Comparison of ENCODE assay signal across 1 cellular context in the genomic region with DNA sequence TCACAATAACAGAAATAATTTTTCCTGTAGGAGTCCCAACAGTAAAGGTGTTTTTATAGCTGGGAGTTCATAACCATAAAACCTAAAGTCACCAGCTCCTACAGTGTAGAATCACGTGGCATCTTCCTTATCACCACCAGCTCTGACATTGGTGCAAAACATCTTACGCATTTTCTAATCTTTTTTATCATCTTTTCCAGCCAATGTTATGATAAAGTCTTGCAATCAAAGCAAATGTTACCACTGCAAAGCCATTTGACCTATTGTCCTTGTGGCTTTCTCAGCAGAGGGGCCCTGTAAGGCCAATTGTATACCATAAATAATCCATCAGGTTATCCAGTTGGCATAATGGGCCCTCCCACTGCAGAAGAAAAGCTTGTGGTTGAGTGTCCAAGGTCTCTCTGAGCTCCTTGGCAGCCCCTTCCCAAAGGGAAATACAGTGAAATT.
A peak's percentile ranks its signal among the peaks of the same experiment; 100 is the strongest.
TF ChIP-seq lines count a peak whose summit lies in the region.

No MANE protein-coding gene starts in this region.

TF ChIP-seq in K562, 482 proteins besides CTCF, POLR2A, EP300 and RAD21 (continued from another document):
- TF ChIP-seq, protein P1, sequence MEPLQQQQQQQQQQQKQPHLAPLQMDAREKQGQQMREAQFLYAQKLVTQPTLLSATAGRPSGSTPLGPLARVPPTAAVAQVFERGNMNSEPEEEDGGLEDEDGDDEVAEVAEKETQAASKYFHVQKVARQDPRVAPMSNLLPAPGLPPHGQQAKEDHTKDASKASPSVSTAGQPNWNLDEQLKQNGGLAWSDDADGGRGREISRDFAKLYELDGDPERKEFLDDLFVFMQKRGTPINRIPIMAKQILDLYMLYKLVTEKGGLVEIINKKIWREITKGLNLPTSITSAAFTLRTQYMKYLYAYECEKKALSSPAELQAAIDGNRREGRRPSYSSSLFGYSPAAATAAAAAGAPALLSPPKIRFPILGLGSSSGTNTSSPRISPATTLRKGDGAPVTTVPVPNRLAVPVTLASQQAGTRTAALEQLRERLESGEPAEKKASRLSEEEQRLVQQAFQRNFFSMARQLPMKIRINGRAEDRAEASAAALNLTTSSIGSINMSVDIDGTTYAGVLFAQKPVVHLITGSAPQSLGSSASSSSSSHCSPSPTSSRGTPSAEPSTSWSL (CRISPR knock-in tag; IDR thresholded peaks at IDR 0.05; ENCODE audit: borderline replicate concordance): no peak
- TF ChIP-seq, protein P2, sequence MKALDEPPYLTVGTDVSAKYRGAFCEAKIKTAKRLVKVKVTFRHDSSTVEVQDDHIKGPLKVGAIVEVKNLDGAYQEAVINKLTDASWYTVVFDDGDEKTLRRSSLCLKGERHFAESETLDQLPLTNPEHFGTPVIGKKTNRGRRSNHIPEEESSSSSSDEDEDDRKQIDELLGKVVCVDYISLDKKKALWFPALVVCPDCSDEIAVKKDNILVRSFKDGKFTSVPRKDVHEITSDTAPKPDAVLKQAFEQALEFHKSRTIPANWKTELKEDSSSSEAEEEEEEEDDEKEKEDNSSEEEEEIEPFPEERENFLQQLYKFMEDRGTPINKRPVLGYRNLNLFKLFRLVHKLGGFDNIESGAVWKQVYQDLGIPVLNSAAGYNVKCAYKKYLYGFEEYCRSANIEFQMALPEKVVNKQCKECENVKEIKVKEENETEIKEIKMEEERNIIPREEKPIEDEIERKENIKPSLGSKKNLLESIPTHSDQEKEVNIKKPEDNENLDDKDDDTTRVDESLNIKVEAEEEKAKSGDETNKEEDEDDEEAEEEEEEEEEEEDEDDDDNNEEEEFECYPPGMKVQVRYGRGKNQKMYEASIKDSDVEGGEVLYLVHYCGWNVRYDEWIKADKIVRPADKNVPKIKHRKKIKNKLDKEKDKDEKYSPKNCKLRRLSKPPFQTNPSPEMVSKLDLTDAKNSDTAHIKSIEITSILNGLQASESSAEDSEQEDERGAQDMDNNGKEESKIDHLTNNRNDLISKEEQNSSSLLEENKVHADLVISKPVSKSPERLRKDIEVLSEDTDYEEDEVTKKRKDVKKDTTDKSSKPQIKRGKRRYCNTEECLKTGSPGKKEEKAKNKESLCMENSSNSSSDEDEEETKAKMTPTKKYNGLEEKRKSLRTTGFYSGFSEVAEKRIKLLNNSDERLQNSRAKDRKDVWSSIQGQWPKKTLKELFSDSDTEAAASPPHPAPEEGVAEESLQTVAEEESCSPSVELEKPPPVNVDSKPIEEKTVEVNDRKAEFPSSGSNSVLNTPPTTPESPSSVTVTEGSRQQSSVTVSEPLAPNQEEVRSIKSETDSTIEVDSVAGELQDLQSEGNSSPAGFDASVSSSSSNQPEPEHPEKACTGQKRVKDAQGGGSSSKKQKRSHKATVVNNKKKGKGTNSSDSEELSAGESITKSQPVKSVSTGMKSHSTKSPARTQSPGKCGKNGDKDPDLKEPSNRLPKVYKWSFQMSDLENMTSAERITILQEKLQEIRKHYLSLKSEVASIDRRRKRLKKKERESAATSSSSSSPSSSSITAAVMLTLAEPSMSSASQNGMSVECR (CRISPR knock-in tag; IDR thresholded peaks at IDR 0.05): no peak
- TF ChIP-seq FOXJ2 (tag; IDR thresholded peaks at IDR 0.05) (peak; percentile 59; the same call in 1 of the 2 replicates), L3MBTL2 (IDR thresholded peaks at IDR 0.05) (0 out of 2 replicates have a peak, but pooled peaks have one; percentile 27)
